8 cellular contexts compared by ENCODE assay signal in the genomic region with DNA sequence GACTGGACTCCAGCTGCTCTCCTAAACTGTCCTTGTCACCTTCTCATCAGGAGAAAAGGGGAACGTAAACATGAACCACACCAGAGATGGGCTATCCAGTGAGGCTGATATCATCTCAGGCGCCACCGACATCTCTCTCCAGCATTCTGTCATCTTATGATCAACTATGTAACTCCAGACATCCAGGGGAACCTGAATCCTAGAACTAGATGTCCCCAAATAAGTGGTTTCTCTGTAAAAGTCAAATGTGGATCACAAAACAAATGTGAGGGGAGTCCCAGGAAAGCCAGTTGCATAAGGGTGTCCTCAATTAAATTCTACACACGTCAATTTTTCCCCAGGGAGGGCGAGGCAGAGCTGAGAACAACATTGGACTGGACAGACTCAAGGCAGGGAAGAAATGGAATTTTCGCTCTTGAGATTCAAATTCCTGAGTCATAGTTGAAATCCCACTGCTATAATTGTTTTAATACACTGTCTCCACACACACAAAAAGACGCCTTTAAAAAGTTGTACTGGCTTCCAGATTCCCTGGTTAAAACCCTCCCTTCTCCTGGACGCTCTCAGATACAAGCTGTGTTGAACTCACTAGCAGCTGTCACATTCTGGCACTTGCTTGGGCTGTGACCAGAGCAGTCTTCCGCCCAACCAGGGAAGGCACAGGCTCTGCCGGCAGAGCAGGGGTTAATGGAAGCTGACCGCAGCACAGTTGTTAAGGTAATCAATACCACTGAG.
DNase-seq lines count a peak whose midpoint lies in the region; ATAC-seq, FAIRE-seq and TF ChIP-seq lines count a peak whose summit lies in the region.
"Had no signal": no experiment of that assay in that cellular context is flagged by ENCODE, and none has a peak within 500 bp of the region (broad histone marks: within the 10 kb centered on the region; RNA-seq: fewer than 3 reads in every experiment).

No MANE protein-coding gene starts in this region.

- POLR2A ChIA-PET in CD4-positive, alpha-beta memory T cell (lab: Charles Lee; ENCODE audit: partially characterized antibody) = no interaction called here

- peak overlapping the region in 1 of 7 donors; percentile 14 for H3K27ac Mint-ChIP-seq in CD4-positive, alpha-beta memory T cell
- H3K27ac Mint-ChIP-seq: activated T-cell treated with anti-CD3 and anti-CD28 coated beads, Interleukin-2, amount 50 U/mL, for 72 hours had no signal

- H3K4me1 ChIP-seq in RWPE2 (ENCODE audit: insufficient read depth, poor library complexity, severe bottlenecking) (peaks cover 34% of the 10 kb centered on the region), muscle layer of duodenum (ENCODE audit: control insufficient read depth in 1 of 2, insufficient read depth in 2 of 2, low read length in 2 of 2) (no peaks in the 10 kb centered on the region), upper lobe of left lung (peaks cover 37 to 71% (median 43%) of the 10 kb centered on the region in 4 donors)
- H3K4me1 ChIP-seq in CD4-positive, alpha-beta memory T cell (ENCODE audit: insufficient read depth, low read length) = no peaks in the 10 kb centered on the region

- no peak overlapping the region for H3K4me3 ChIP-seq in RWPE2 (ENCODE audit: severe bottlenecking)
- no peak overlapping the region for H3K4me3 ChIP-seq in muscle layer of duodenum (ENCODE audit: low read depth in 1 of 2, low read length in 2 of 2)
- H3K4me3 ChIP-seq in upper lobe of left lung = no peak overlapping the region
- H3K4me3 ChIP-seq in CD4-positive, alpha-beta memory T cell (ENCODE audit: low read length in 2 of 2) = no peak overlapping the region

- H3K27me3 ChIP-seq in RWPE2 (ENCODE audit: insufficient read depth, poor library complexity, severe bottlenecking) (no peaks in the 10 kb centered on the region), muscle layer of duodenum (ENCODE audit: low read depth, low read length) (no peaks in the 10 kb centered on the region), upper lobe of left lung (no peaks in the 10 kb centered on the region)
- H3K27me3 ChIP-seq in CD4-positive, alpha-beta memory T cell (ENCODE audit: insufficient read depth, low read length) = no peaks in the 10 kb centered on the region

- no peak overlapping the region for H3K4me3 Mint-ChIP-seq in CD4-positive, alpha-beta memory T cell
- H3K4me3 Mint-ChIP-seq: activated T-cell treated with anti-CD3 and anti-CD28 coated beads, Interleukin-2, amount 50 U/mL, for 72 hours had no signal

- ATAC-seq in RWPE2 (ENCODE audit: low read depth) = no peak
- peak; percentile 8 to 70 for ATAC-seq in upper lobe of left lung (ENCODE audit: low FRiP score in 2 of 2)
- ATAC-seq: activated T-cell treated with anti-CD3 and anti-CD28 coated beads, Interleukin-2, amount 50 U/mL, for 72 hours had no signal

- peaks cover 0 to 4% (median 0%) of the 10 kb centered on the region in 8 donors for H3K9me3 Mint-ChIP-seq in CD4-positive, alpha-beta memory T cell
- H3K9me3 Mint-ChIP-seq: activated T-cell treated with anti-CD3 and anti-CD28 coated beads, Interleukin-2, amount 50 U/mL, for 72 hours had no signal

- H3K27ac ChIP-seq in RWPE2 (ENCODE audit: poor library complexity, severe bottlenecking) = peak overlapping the region; percentile 99
- peak overlapping the region; percentile 49 for H3K27ac ChIP-seq in muscle layer of duodenum (ENCODE audit: low read length)
- peak overlapping the region; percentile 73 to 82 (median 75) for H3K27ac ChIP-seq in upper lobe of left lung
- H3K27ac ChIP-seq in CD4-positive, alpha-beta memory T cell (ENCODE audit: low read depth, low read length) = no peak overlapping the region

- TF ChIP-seq CTCF in RWPE2 (IDR thresholded peaks at IDR 0.05; ENCODE audit: poor library complexity, severe bottlenecking) (no peak), upper lobe of left lung (IDR thresholded peaks at IDR 0.05) (no peak)

- no peaks in the 10 kb centered on the region; the same call in 1 of the 2 replicates for H3K36me3 ChIP-seq in RWPE2 (ENCODE audit: low read depth)
- no peaks in the 10 kb centered on the region for H3K36me3 ChIP-seq in muscle layer of duodenum (ENCODE audit: control insufficient read depth in 1 of 2, insufficient read depth in 2 of 2, low read length in 2 of 2)
- H3K36me3 ChIP-seq in upper lobe of left lung = no peaks in the 10 kb centered on the region
- no peaks in the 10 kb centered on the region for H3K36me3 ChIP-seq in CD4-positive, alpha-beta memory T cell (ENCODE audit: insufficient read depth, low read length)

- H3K36me3 Mint-ChIP-seq in CD4-positive, alpha-beta memory T cell = no peaks in the 10 kb centered on the region

- WGBS in upper lobe of left lung, 2 donors = 61 to 75% methylated on average over 11 of the region's 11 CpGs

- intact Hi-C loops in CD4-positive, alpha-beta memory T cell (cut with micrococcal nuclease) = no loop called here

- no peaks in the 10 kb centered on the region for H3K9me3 ChIP-seq in RWPE2 (ENCODE audit: severe bottlenecking)
- no peaks in the 10 kb centered on the region for H3K9me3 ChIP-seq in muscle layer of duodenum (ENCODE audit: control insufficient read depth in 1 of 2, low read length in 2 of 2)
- H3K9me3 ChIP-seq in upper lobe of left lung = no peaks in the 10 kb centered on the region
- no peaks in the 10 kb centered on the region for H3K9me3 ChIP-seq in CD4-positive, alpha-beta memory T cell (ENCODE audit: control insufficient read depth in 1 of 2, low read length in 2 of 2)

- TF ChIP-seq POLR2A in upper lobe of left lung (IDR thresholded peaks at IDR 0.05) = no peak

- DNase-seq in RWPE2 (ENCODE audit: low spot score) = peak; percentile 22
- peak; percentile 97 for DNase-seq in fibroblast of gingiva (ENCODE audit: low read depth)
- no peak for DNase-seq in upper lobe of left lung
- DNase-seq in CD4-positive, alpha-beta memory T cell = no peak
- no peak for DNase-seq in T-helper 2 cell
- no peak for DNase-seq in frontal cortex (ENCODE audit: low spot score in 2 of 2)
- DNase-seq: activated T-cell treated with anti-CD3 and anti-CD28 coated beads, Interleukin-2, amount 50 U/mL, for 72 hours had no signal

- CTCF ChIA-PET in CD4-positive, alpha-beta memory T cell (lab: Charles Lee; ENCODE audit: partially characterized antibody) = no interaction called here

- H3K4me1 Mint-ChIP-seq in CD4-positive, alpha-beta memory T cell = no peaks in the 10 kb centered on the region

- peaks cover 0 to 1% of the 10 kb centered on the region in 2 donors for H3K27me3 Mint-ChIP-seq in CD4-positive, alpha-beta memory T cell

- peak in 2 of 4 donors; percentile 81 to 88 for TF ChIP-seq EP300 in upper lobe of left lung (IDR thresholded peaks at IDR 0.05)

- FAIRE-seq in frontal cortex (lab: Jason Lieb, UNC) = no peak

Comparison
In these comparisons a context has a peak if more than half of its experiments do, and no peak if none do; other contexts are left out.
1. DNase-seq: peak in RWPE2 (single experiment) and fibroblast of gingiva (single experiment); none in upper lobe of left lung (0 of 2), CD4-positive, alpha-beta memory T cell (0 of 5), T-helper 2 cell (0 of 5) and frontal cortex (0 of 2).